In genomic region chr15:25509697-25510096, GRCh38 we compare ENCODE assay signal across 2 cellular contexts.
TF ChIP-seq lines count a peak whose summit lies in the region.

No MANE protein-coding gene starts in this region.

TF ChIP-seq in HepG2, 621 proteins besides CTCF, POLR2A, EP300 and RAD21:
- no peak for TF ChIP-seq MEF2D (CRISPR knock-in tag; IDR thresholded peaks at IDR 0.05)
- TF ChIP-seq MAFF (IDR thresholded peaks at IDR 0.05; ENCODE audit: low read depth, low read length), result peak; percentile 73
- peak; percentile 63 to 77 for TF ChIP-seq MAFK (conservative IDR thresholded peaks at IDR 0.05 in 1 of 2, IDR thresholded peaks at IDR 0.05 in 1 of 2; ENCODE audit: low read length in 2 of 2)

TF ChIP-seq in H1, 55 proteins besides CTCF, POLR2A, EP300 and RAD21:
- TF ChIP-seq MAFK (IDR thresholded peaks at IDR 0.05; ENCODE audit: low read depth, low read length) (peak; percentile 28; the same call in 1 of the 2 replicates), BACH1 (IDR thresholded peaks at IDR 0.05; ENCODE audit: low read length) (no peak)
